Comparison of ENCODE assay signal across 1 cellular context in the genomic region with DNA sequence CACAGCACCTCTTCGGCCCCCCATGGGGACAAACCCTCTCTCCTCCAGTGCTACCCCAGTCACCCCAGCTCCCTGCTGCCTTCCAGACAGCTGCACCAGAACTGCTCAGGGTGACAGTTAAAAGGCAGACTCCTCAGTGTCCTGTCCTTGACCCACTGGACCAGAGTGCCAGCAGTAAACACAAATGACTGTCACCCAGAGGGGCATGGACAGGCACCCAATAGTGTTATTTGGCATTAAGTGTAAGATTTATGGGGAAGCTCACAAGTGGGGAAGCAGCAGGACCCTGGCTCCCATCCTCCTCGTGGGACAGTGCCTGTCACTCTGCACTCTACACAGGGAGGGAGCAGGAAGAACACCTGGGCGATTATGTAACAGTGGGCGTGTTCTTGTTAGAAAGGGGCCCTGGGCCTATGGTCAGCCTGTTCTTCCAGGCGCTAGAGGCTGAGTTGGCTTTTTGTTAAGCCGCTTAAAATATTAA.
TF ChIP-seq lines count a peak whose summit lies in the region.

No MANE protein-coding gene starts in this region.

TF ChIP-seq in liver, 16 proteins besides CTCF, POLR2A, EP300 and RAD21:
- peak; percentile 43 to 52 for TF ChIP-seq HNF4A (conservative IDR thresholded peaks at IDR 0.05)
- TF ChIP-seq FOXA2 (IDR thresholded peaks at IDR 0.05) = no peak
- peak; percentile 5 for TF ChIP-seq SP1 (IDR thresholded peaks at IDR 0.05)
- TF ChIP-seq, protein P1, sequence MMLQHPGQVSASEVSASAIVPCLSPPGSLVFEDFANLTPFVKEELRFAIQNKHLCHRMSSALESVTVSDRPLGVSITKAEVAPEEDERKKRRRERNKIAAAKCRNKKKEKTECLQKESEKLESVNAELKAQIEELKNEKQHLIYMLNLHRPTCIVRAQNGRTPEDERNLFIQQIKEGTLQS (IDR thresholded peaks at IDR 0.05) = no peak
- no peak for TF ChIP-seq FOXA1 (IDR thresholded peaks at IDR 0.05)
- no peak for TF ChIP-seq EGR1 (IDR thresholded peaks at IDR 0.05; ENCODE audit: low read depth in 2 of 2)
- TF ChIP-seq RXRA (IDR thresholded peaks at IDR 0.05) = no peak
- TF ChIP-seq NR2F2 (IDR thresholded peaks at IDR 0.05) = no peak
- TF ChIP-seq TAF1 (conservative IDR thresholded peaks at IDR 0.05) = no peak
- no peak for TF ChIP-seq GABPA (IDR thresholded peaks at IDR 0.05 in 1 of 2, conservative IDR thresholded peaks at IDR 0.05 in 1 of 2)
- TF ChIP-seq, protein P2, sequence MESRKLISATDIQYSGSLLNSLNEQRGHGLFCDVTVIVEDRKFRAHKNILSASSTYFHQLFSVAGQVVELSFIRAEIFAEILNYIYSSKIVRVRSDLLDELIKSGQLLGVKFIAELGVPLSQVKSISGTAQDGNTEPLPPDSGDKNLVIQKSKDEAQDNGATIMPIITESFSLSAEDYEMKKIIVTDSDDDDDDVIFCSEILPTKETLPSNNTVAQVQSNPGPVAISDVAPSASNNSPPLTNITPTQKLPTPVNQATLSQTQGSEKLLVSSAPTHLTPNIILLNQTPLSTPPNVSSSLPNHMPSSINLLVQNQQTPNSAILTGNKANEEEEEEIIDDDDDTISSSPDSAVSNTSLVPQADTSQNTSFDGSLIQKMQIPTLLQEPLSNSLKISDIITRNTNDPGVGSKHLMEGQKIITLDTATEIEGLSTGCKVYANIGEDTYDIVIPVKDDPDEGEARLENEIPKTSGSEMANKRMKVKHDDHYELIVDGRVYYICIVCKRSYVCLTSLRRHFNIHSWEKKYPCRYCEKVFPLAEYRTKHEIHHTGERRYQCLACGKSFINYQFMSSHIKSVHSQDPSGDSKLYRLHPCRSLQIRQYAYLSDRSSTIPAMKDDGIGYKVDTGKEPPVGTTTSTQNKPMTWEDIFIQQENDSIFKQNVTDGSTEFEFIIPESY (IDR thresholded peaks at IDR 0.05) = no peak
- no peak for TF ChIP-seq JUND (IDR thresholded peaks at IDR 0.05)
- TF ChIP-seq, protein P3, sequence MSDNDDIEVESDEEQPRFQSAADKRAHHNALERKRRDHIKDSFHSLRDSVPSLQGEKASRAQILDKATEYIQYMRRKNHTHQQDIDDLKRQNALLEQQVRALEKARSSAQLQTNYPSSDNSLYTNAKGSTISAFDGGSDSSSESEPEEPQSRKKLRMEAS (IDR thresholded peaks at IDR 0.05) = no peak
- peak; percentile 11 for TF ChIP-seq YY1 (IDR thresholded peaks at IDR 0.05)
